21 cellular contexts compared by ENCODE assay signal in genomic region chr20:48482790-48483189, GRCh38.
"Had no signal": no experiment of that assay in that cellular context is flagged by ENCODE, and none has a peak within 500 bp of the region (broad histone marks: within the 10 kb centered on the region; RNA-seq: fewer than 3 reads in every experiment).

No MANE protein-coding gene starts in this region.

- H3K4me1 Mint-ChIP-seq: naive thymus-derived CD4-positive, alpha-beta T cell had no signal

- H3K9me3 ChIP-seq: gastrocnemius medialis, neutrophil, spleen, testis, tibial nerve, upper lobe of right lung, vagina had no signal

- H3K4me3 Mint-ChIP-seq: naive thymus-derived CD4-positive, alpha-beta T cell; nephron progenitor cell had no signal

- H3K36me3 ChIP-seq: gastrocnemius medialis, neutrophil, spleen, tibial nerve, upper lobe of right lung, vagina had no signal

- H3K27ac ChIP-seq: coronary artery, dorsolateral prefrontal cortex, gastrocnemius medialis, neutrophil, spleen, testis, tibial nerve, upper lobe of right lung, vagina had no signal

- ATAC-seq: esophagus mucosa; gastrocnemius medialis; left lobe of liver; naive thymus-derived CD4-positive, alpha-beta T cell; sciatic nerve; upper lobe of right lung had no signal

- H3K4me1 ChIP-seq: gastrocnemius medialis, spleen, testis, tibial nerve, upper lobe of right lung, vagina had no signal

- H3K27ac Mint-ChIP-seq: naive thymus-derived CD4-positive, alpha-beta T cell; nephron progenitor cell had no signal

- H3K27me3 ChIP-seq: testis, vagina had no signal

- H3K4me3 ChIP-seq: coronary artery, dorsolateral prefrontal cortex, gastrocnemius medialis, spleen, testis, tibial nerve, upper lobe of right lung, vagina had no signal

- DNase-seq: dorsolateral prefrontal cortex; effector CD8-positive, alpha-beta T cell; gastrocnemius medialis; islet precursor cell; mammary epithelial cell; naive thymus-derived CD4-positive, alpha-beta T cell; nephron progenitor cell; spleen; stimulated activated CD4-positive, alpha-beta T cell treated with anti-CD3 and anti-CD28 coated beads, Interleukin-15, amount 100 ng/mL, for 24 hours; stimulated activated CD4-positive, alpha-beta T cell treated with anti-CD3 and anti-CD28 coated beads, Interleukin-1b, Interleukin-23, amount 100 ng/mL, for 48 hours; stimulated activated CD4-positive, alpha-beta T cell treated with anti-CD3 and anti-CD28 coated beads, Interleukin-4, amount 100 ng/mL, for 24 hours; stimulated activated naive CD4-positive, alpha-beta T cell treated with Interleukin-2 at 50 U/mL for 16 hours; testis; upper lobe of right lung had no signal

- H3K9me3 Mint-ChIP-seq: nephron progenitor cell had no signal

- H3K36me3 Mint-ChIP-seq: naive thymus-derived CD4-positive, alpha-beta T cell had no signal
